In genomic region chr11:32069361-32070058, GRCh38 we compare ENCODE assay signal across 16 cellular contexts.
DNase-seq lines count a peak whose midpoint lies in the region; ATAC-seq lines count a peak whose summit lies in the region.
"Had no signal": no experiment of that assay in that cellular context is flagged by ENCODE, and none has a peak within 500 bp of the region (broad histone marks: within the 10 kb centered on the region; RNA-seq: fewer than 3 reads in every experiment).

No MANE protein-coding gene starts in this region.

- in situ Hi-C loops in KBM-7 (cut with MboI; ENCODE audit: low pct_unique_long_range_greater_than_20kb, low sequenced_read_pairs) = no loop called here

- ATAC-seq in HG02623 (IDR thresholded peaks at IDR 0.05; ENCODE audit: unreplicated experiment) = peak; percentile 69
- peak; percentile 76 for ATAC-seq in HG03442 (IDR thresholded peaks at IDR 0.05; ENCODE audit: unreplicated experiment)
- ATAC-seq: psoas muscle had no signal

- peak; percentile 18 for DNase-seq in NOMO-1 treated with DMSO at 0.1 percent for 48 hours (lab: John Stamatoyannopoulos, UW; ENCODE audit: unreplicated experiment)
- DNase-seq in NOMO-1 treated with dmso at 0.1 percent for 144 hours (lab: John Stamatoyannopoulos, UW; ENCODE audit: unreplicated experiment) = no peak
- no peak for DNase-seq in AG08395 (ENCODE audit: low spot score)
- no peak for DNase-seq in EL
- DNase-seq in KBM-7 = no peak
- no peak for DNase-seq in globus pallidus (ENCODE audit: low spot score)
- DNase-seq: activated CD4-positive, alpha-beta T cell treated with anti-CD3 and anti-CD28 coated beads, Interleukin-2, amount 50 U/mL, for 48 hours; activated gamma-delta T cell; Calu3; kidney glomerular epithelial cell; Peyer's patch; psoas muscle; T-helper 9 cell; thyroid gland had no signal
